Comparison of ENCODE assay signal across 24 cellular contexts in the genomic region with DNA sequence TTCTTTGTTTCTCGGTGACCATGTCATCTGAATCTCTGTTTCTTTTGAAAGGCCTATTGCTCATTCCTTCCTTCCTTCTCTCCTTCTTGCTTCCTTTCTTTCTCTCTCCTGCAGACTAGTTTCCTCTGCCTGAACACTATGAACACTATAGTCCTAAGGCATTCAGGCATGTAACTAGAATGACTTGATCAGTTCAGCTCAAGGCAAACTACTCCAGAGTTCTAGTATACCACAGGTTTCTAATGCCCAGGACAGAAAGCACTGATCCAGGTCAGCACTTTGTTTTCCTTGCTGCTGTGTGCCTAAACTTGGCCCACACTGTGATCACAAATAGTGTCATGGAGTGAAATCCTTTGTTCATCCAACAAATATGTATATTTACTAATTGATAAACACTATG.
"Had no signal": no experiment of that assay in that cellular context is flagged by ENCODE, and none has a peak within 500 bp of the region (broad histone marks: within the 10 kb centered on the region; RNA-seq: fewer than 3 reads in every experiment).

No MANE protein-coding gene starts in this region.

- H3K27me3 ChIP-seq: brain microvascular endothelial cell, cardiac muscle cell, SJSA1 had no signal

- H3K27me3 Mint-ChIP-seq: activated CD8-positive, alpha-beta memory T cell treated with anti-CD3 and anti-CD28 coated beads, Interleukin-2, amount 10 ng/mL, durations not matched to agents 7 days and 5 days; activated naive CD8-positive, alpha-beta T cell; activated T-cell treated with anti-CD3 and anti-CD28 coated beads, Interleukin-2, amount 50 U/mL, for 24 hours had no signal

- H3K9me3 Mint-ChIP-seq: activated naive CD4-positive, alpha-beta T cell treated with anti-CD3 and anti-CD28 coated beads for 36 hours; activated T-cell treated with anti-CD3 and anti-CD28 coated beads, Interleukin-2, amount 50 U/mL, for 24 hours; T-helper 1 cell treated with Interleukin-12 subunit alpha and Interleukin-12 subunit beta and Interleukin-4 antibody, amounts not matched to agents 30 μg/mL and 1 μg/mL, for 36 hours had no signal

- H3K4me3 Mint-ChIP-seq: activated CD8-positive, alpha-beta memory T cell treated with anti-CD3 and anti-CD28 coated beads, Interleukin-2, amount 10 ng/mL, durations not matched to agents 7 days and 5 days; activated CD8-positive, alpha-beta T cell treated with anti-CD3 and anti-CD28 coated beads, Interleukin-2, amount 10 ng/mL, durations not matched to agents 7 days and 5 days; activated naive CD4-positive, alpha-beta T cell treated with anti-CD3 and anti-CD28 coated beads for 36 hours; activated naive CD8-positive, alpha-beta T cell; activated T-cell treated with anti-CD3 and anti-CD28 coated beads, Interleukin-2, amount 50 U/mL, for 24 hours; T-helper 1 cell treated with Interleukin-12 subunit alpha and Interleukin-12 subunit beta and Interleukin-4 antibody, amounts not matched to agents 30 μg/mL and 1 μg/mL, for 36 hours had no signal

- H3K4me3 ChIP-seq: cardiac muscle cell, SJSA1 had no signal

- H3K27ac Mint-ChIP-seq: activated CD8-positive, alpha-beta memory T cell treated with anti-CD3 and anti-CD28 coated beads, Interleukin-2, amount 10 ng/mL, durations not matched to agents 7 days and 5 days; activated CD8-positive, alpha-beta T cell treated with anti-CD3 and anti-CD28 coated beads, Interleukin-2, amount 10 ng/mL, durations not matched to agents 7 days and 5 days; activated naive CD4-positive, alpha-beta T cell treated with anti-CD3 and anti-CD28 coated beads for 36 hours; activated naive CD8-positive, alpha-beta T cell; activated T-cell treated with anti-CD3 and anti-CD28 coated beads, Interleukin-2, amount 50 U/mL, for 24 hours; T-helper 1 cell treated with Interleukin-12 subunit alpha and Interleukin-12 subunit beta and Interleukin-4 antibody, amounts not matched to agents 30 μg/mL and 1 μg/mL, for 36 hours had no signal

- ATAC-seq: activated CD8-positive, alpha-beta memory T cell treated with anti-CD3 and anti-CD28 coated beads, Interleukin-2, amount 10 ng/mL, durations not matched to agents 7 days and 5 days; activated CD8-positive, alpha-beta T cell treated with anti-CD3 and anti-CD28 coated beads, Interleukin-2, amount 10 ng/mL, durations not matched to agents 7 days and 5 days; SK-N-SH treated with all-trans-retinoic acid at 6 μM for 48 hours had no signal

- H3K9ac ChIP-seq: KMS-11 had no signal

- H3K36me3 Mint-ChIP-seq: activated CD8-positive, alpha-beta memory T cell treated with anti-CD3 and anti-CD28 coated beads, Interleukin-2, amount 10 ng/mL, durations not matched to agents 7 days and 5 days; activated naive CD8-positive, alpha-beta T cell had no signal

- H3K36me3 ChIP-seq: brain microvascular endothelial cell, cardiac muscle cell, SJSA1 had no signal

- H3K4me1 ChIP-seq: SJSA1 had no signal

- H3K4me2 ChIP-seq: KMS-11 had no signal

- H3K9me3 ChIP-seq: SJSA1 had no signal

- H3K27ac ChIP-seq: brain microvascular endothelial cell, cardiac muscle cell, KMS-11, SJSA1 had no signal

- DNase-seq: activated CD4-positive, alpha-beta T cell treated with anti-CD3 and anti-CD28 coated beads for 48 hours; activated CD4-positive, alpha-beta T cell treated with anti-CD3 and anti-CD28 coated beads, Interleukin-2, amount 50 U/mL, for 4 hours; activated CD4-positive, CD25-positive, alpha-beta regulatory T cell treated with anti-CD3 and anti-CD28 coated beads, Interleukin-2, amount 50 U/mL, for 72 hours; activated CD8-positive, alpha-beta memory T cell treated with anti-CD3 and anti-CD28 coated beads, Interleukin-2, amount 10 ng/mL, durations not matched to agents 7 days and 5 days; activated CD8-positive, alpha-beta T cell treated with anti-CD3 and anti-CD28 coated beads, Interleukin-2, amount 10 ng/mL, durations not matched to agents 7 days and 5 days; activated effector memory CD4-positive, alpha-beta T cell treated with anti-CD3 and anti-CD28 coated beads, Interleukin-2, amount 50 U/mL, for 16 hours; activated naive CD4-positive, alpha-beta T cell treated with anti-CD3 and anti-CD28 coated beads for 36 hours; activated T-cell treated with anti-CD3 and anti-CD28 coated beads, Interleukin-2, amount 50 U/mL, for 24 hours; amygdala; brain microvascular endothelial cell; NCI-H1092; NCI-H1417; NCI-H1930; NCI-H2171 treated with DMSO at 0.1 percent for 48 hours; NCI-H226; NCI-H82; NK-92 treated with Interleukin-12 subunit alpha and Interleukin-12 subunit beta, amount 100 ng/mL, for 24 hours; SHP77 had no signal
